In genomic region chr7:104038136-104038535, GRCh38 we compare ENCODE assay signal across 36 cellular contexts. TPM values are rescaled to one million over a fixed set of nuclear protein-coding genes. Genes with fewer than 3 reads are reported as not detected.
"Had no signal": no experiment of that assay in that cellular context is flagged by ENCODE, and none has a peak within 500 bp of the region (broad histone marks: within the 10 kb centered on the region; RNA-seq: fewer than 3 reads in every experiment).

No MANE protein-coding gene starts in this region.

- H3K27ac ChIP-seq: adrenal gland, body of pancreas, brain microvascular endothelial cell, breast epithelium, VCaP had no signal

- DNase-seq: activated B cell treated with CpG ODN at 0.5 μM for 24 hours; activated CD4-positive, alpha-beta memory T cell treated with anti-CD3 and anti-CD28 coated beads for 36 hours; activated CD4-positive, alpha-beta T cell treated with anti-CD3 and anti-CD28 coated beads for 4 hours; activated CD4-positive, alpha-beta T cell treated with anti-CD3 and anti-CD28 coated beads, Interleukin-2, amount 10 ng/mL, durations not matched to agents 24 days and 14 days; activated CD4-positive, alpha-beta T cell treated with anti-CD3 and anti-CD28 coated beads, Interleukin-2, amount 50 U/mL, for 1 hour; activated CD4-positive, alpha-beta T cell treated with anti-CD3 and anti-CD28 coated beads, Interleukin-2, amount 50 U/mL, for 4 hours; activated CD4-positive, CD25-positive, alpha-beta regulatory T cell treated with anti-CD3 and anti-CD28 coated beads, Interleukin-2, amount 50 U/mL, for 72 hours; activated CD8-positive, alpha-beta memory T cell treated with anti-CD3 and anti-CD28 coated beads, Interleukin-2, amount 50 U/mL, for 4 hours; activated CD8-positive, alpha-beta T cell treated with anti-CD3 and anti-CD28 coated beads for 36 hours; activated effector memory CD4-positive, alpha-beta T cell treated with anti-CD3 and anti-CD28 coated beads, Interleukin-2, amount 50 U/mL, for 16 hours; activated gamma-delta T cell treated with Interleukin-2 at 50 U/mL for 16 hours; activated naive CD4-positive, alpha-beta T cell; activated naive CD4-positive, alpha-beta T cell treated with anti-CD3 and anti-CD28 coated beads for 36 hours; activated naive CD4-positive, alpha-beta T cell treated with anti-CD3 and anti-CD28 coated beads, Interleukin-2, amount 50 U/mL, for 16 hours; activated naive CD8-positive, alpha-beta T cell treated with anti-CD3 and anti-CD28 coated beads for 36 hours; activated T-cell treated with anti-CD3 and anti-CD28 coated beads for 4 hours; activated T-cell treated with anti-CD3 and anti-CD28 coated beads, Interleukin-2, amount 50 U/mL, for 1 hour; activated T-cell treated with anti-CD3 and anti-CD28 coated beads, Interleukin-2, amount 50 U/mL, for 4 hours; activated T-cell treated with anti-CD3 and anti-CD28 coated beads, Interleukin-2, amount 50 U/mL, for 72 hours; adrenal gland; amniotic stem cell; aorta; body of pancreas; brain microvascular endothelial cell; central memory CD4-positive, alpha-beta T cell; T-helper 2 cell; T-helper 9 cell had no signal

- FAIRE-seq: astrocyte, colon, TTC549 had no signal

- H3K36me3 ChIP-seq: adrenal gland, brain microvascular endothelial cell, breast epithelium had no signal

- H3K27me3 ChIP-seq: adrenal gland, body of pancreas, brain microvascular endothelial cell, breast epithelium had no signal

- H3K4me1 ChIP-seq: adrenal gland, body of pancreas, breast epithelium had no signal

- ATAC-seq: activated CD8-positive, alpha-beta T cell treated with anti-CD3 and anti-CD28 coated beads for 36 hours; activated naive CD4-positive, alpha-beta T cell treated with anti-CD3 and anti-CD28 coated beads, Interleukin-2, amount 50 U/mL, for 72 hours; activated T-cell treated with anti-CD3 and anti-CD28 coated beads, Interleukin-2, amount 50 U/mL, for 4 hours; activated T-cell treated with anti-CD3 and anti-CD28 coated beads, Interleukin-2, amount 50 U/mL, for 72 hours; activated T-helper 17 cell treated with anti-CD3 and anti-CD28 coated beads, Interleukin-2, amount 50 U/mL, for 72 hours; body of pancreas had no signal

- H3K9me3 ChIP-seq: adrenal gland had no signal

- H3K4me3 ChIP-seq: adrenal gland, body of pancreas, breast epithelium had no signal

RNA-seq across cellular contexts. Expression of gene RELN, which starts 48.7 kb away (rescaled TPM):
- total RNA-seq: activated B cell treated with CpG ODN at 0.5 μM for 24 hours; activated CD4-positive, alpha-beta memory T cell treated with anti-CD3 and anti-CD28 coated beads for 36 hours; activated CD4-positive, alpha-beta T cell treated with anti-CD3 and anti-CD28 coated beads, Interleukin-2, amount 10 ng/mL, durations not matched to agents 24 days and 14 days; activated CD8-positive, alpha-beta memory T cell treated with anti-CD3 and anti-CD28 coated beads for 36 hours; activated CD8-positive, alpha-beta T cell treated with anti-CD3 and anti-CD28 coated beads for 36 hours; activated naive CD4-positive, alpha-beta T cell treated with anti-CD3 and anti-CD28 coated beads for 36 hours; activated naive CD4-positive, alpha-beta T cell treated with anti-CD3 and anti-CD28 coated beads, Interleukin-2, amount 50 U/mL, for 72 hours; activated naive CD8-positive, alpha-beta T cell treated with anti-CD3 and anti-CD28 coated beads for 36 hours; activated T-cell treated with anti-CD3 and anti-CD28 coated beads, Interleukin-2, amount 50 U/mL, for 72 hours; activated T-helper 1 cell treated with anti-CD3 and anti-CD28 coated beads, Interleukin-12 subunit alpha, Interleukin-12 subunit beta, Interleukin-2, Interleukin-4 antibody, amounts not matched to agents 30 ng/mL and 10 ng/mL and 1 ng/mL, durations not matched to agents 14 hours and 24 hours and 36 hours; activated T-helper 17 cell treated with anti-CD3 and anti-CD28 coated beads, Interleukin-2, amount 50 U/mL, for 72 hours had no signal
